20 cellular contexts compared by ENCODE assay signal in genomic region chr3:148958681-148959080, GRCh38. TPM values are rescaled to one million over a fixed set of nuclear protein-coding genes. Genes with fewer than 3 reads are reported as not detected.
DNase-seq lines count a peak whose midpoint lies in the region; ATAC-seq, FAIRE-seq and TF ChIP-seq lines count a peak whose summit lies in the region.
"Had no signal": no experiment of that assay in that cellular context is flagged by ENCODE, and none has a peak within 500 bp of the region (broad histone marks: within the 10 kb centered on the region; RNA-seq: fewer than 3 reads in every experiment).

No MANE protein-coding gene starts in this region.

- H3K4me2 ChIP-seq in HepG2 (ENCODE audit: low read depth, low read length) (no peak overlapping the region), endothelial cell of umbilical vein (ENCODE audit: insufficient read depth, low read length) (no peak overlapping the region), mesenchymal stem cell (ENCODE audit: low read length, poor library complexity, severe bottlenecking) (no peak overlapping the region)
- H3K4me2 ChIP-seq: GM23338 had no signal

- no peaks in the 10 kb centered on the region for H3K9me1 ChIP-seq in endothelial cell of umbilical vein (replicated peaks; ENCODE audit: control insufficient read depth, extremely low read depth, insufficient read depth, low read length)

- H3K4me1 ChIP-seq in HepG2 (ENCODE audit: insufficient read depth, low read length) = peaks cover 35% of the 10 kb centered on the region
- no peaks in the 10 kb centered on the region for H3K4me1 ChIP-seq in right lobe of liver
- H3K4me1 ChIP-seq in endothelial cell of umbilical vein (ENCODE audit: control insufficient read depth, extremely low read depth, insufficient read depth, low read length) = peaks cover 6% of the 10 kb centered on the region
- H3K4me1 ChIP-seq in mesenchymal stem cell (ENCODE audit: control insufficient read depth, insufficient read depth, low read depth, low read length) = peaks cover 5% of the 10 kb centered on the region

- TF ChIP-seq POLR2A in HepG2 (IDR thresholded peaks at IDR 0.05; ENCODE audit: insufficient read depth in 1 of 2, low read depth in 2 of 2, low read length in 2 of 2) = no peak
- TF ChIP-seq POLR2A in right lobe of liver (IDR thresholded peaks at IDR 0.05) = no peak
- no peak for TF ChIP-seq POLR2A in endothelial cell of umbilical vein (IDR thresholded peaks at IDR 0.05; ENCODE audit: low read depth, low read length)

- in situ Hi-C loops in HepG2 (cut with HindIII; ENCODE audit: extremely low pct_ligation_motif_present, low pct_unique_long_range_greater_than_20kb) = loop anchor here (5.0 to 10.0 kb wide), 3 partner anchors 156 to 526 kb away; no protein-coding TSS in a partner anchor

- ATAC-seq in HepG2 (no peak), right lobe of liver (no peak)
- ATAC-seq: GM23338 had no signal

- no peak overlapping the region for H3K14ac ChIP-seq in mesenchymal stem cell (ENCODE audit: low read length in 2 of 2)

- H3K79me1 ChIP-seq in mesenchymal stem cell (replicated peaks; ENCODE audit: low read length, poor library complexity, severe bottlenecking) = no peaks in the 10 kb centered on the region

- H3K27ac ChIP-seq in HepG2 (ENCODE audit: extremely low read length, insufficient read depth, low read length) (no peak overlapping the region), right lobe of liver (no peak overlapping the region), endothelial cell of umbilical vein (ENCODE audit: insufficient read depth, low read depth, low read length) (no peak overlapping the region), mesenchymal stem cell (ENCODE audit: low read length, poor library complexity, severe bottlenecking) (no peak overlapping the region)

- H2AK5ac ChIP-seq in mesenchymal stem cell (ENCODE audit: low read length, severe bottlenecking) = no peak overlapping the region

- BruUV-seq in HepG2 (replicated peaks; lab: Mats Ljungman, UMichigan) (no TSS peak), endothelial cell of umbilical vein (replicated peaks; lab: Mats Ljungman, UMichigan) (no TSS peak)

- dilution Hi-C loops in endothelial cell of umbilical vein (cut with MboI; ENCODE audit: extremely low pct_ligation_motif_present, low sequenced_read_pairs) = no loop called here

- no peak for TF ChIP-seq RAD21 in HepG2 (CRISPR knock-in tag; IDR thresholded peaks at IDR 0.05)

- H3K9ac ChIP-seq in HepG2 (ENCODE audit: insufficient read depth, low read depth, low read length) = no peak overlapping the region
- H3K9ac ChIP-seq in endothelial cell of umbilical vein (replicated peaks; ENCODE audit: extremely low read depth, insufficient read depth, low read length) = no peak overlapping the region
- H3K9ac ChIP-seq in mesenchymal stem cell (ENCODE audit: low read length) = no peak overlapping the region

- DNase-seq in HepG2 (ENCODE audit: low spot score) (no peak), right lobe of liver (no peak), endothelial cell of umbilical vein (ENCODE audit: low read depth, low spot score) (peak; percentile 24), mesenchymal stem cell (peak; percentile 21), germinal center (ENCODE audit: low spot score) (no peak), amniotic stem cell (lab: John Stamatoyannopoulos, UW) (no peak)
- DNase-seq in activated naive CD4-positive, alpha-beta T cell treated with anti-CD3 and anti-CD28 coated beads, Interleukin-2, amount 50 U/mL, for 16 hours = no peak
- DNase-seq: ACHN; BE2C; C1 segment of cervical spinal cord; Caco-2; CD4-positive, alpha-beta T cell; DMS79 treated with DMSO at 0.1 percent for 48 hours; GF-D8; HCEC 1CT had no signal

- no peak overlapping the region for H4K91ac ChIP-seq in mesenchymal stem cell (ENCODE audit: low read length)

- no peak overlapping the region for H2BK120ac ChIP-seq in mesenchymal stem cell (ENCODE audit: low read depth, low read length)

- POLR2A ChIA-PET in HepG2 (lab: Yijun Ruan, JAX) (no interaction called here), endothelial cell of umbilical vein (lab: Charles Lee) (no interaction called here)

- H3K9me3 ChIP-seq in HepG2 (ENCODE audit: low read length) (no peaks in the 10 kb centered on the region), right lobe of liver (no peaks in the 10 kb centered on the region), endothelial cell of umbilical vein (replicated peaks; ENCODE audit: control insufficient read depth, insufficient read depth, low read length) (no peaks in the 10 kb centered on the region), mesenchymal stem cell (ENCODE audit: control insufficient read depth, low read length) (no peaks in the 10 kb centered on the region)
- H3K9me3 ChIP-seq: BE2C, Caco-2 had no signal

- CTCF ChIA-PET in HepG2 (lab: Yijun Ruan, JAX; ENCODE audit: low intra/inter-chr PET ratio, low total read pairs) (interaction anchor here (1.5 kb wide), 1 partner anchor 314 kb away, joined by 3 read pairs; no protein-coding TSS in a partner anchor), endothelial cell of umbilical vein (lab: Charles Lee) (interaction anchor here (1.4 kb wide), 1 partner anchor 162 kb away, joined by 5 read pairs; no protein-coding TSS in a partner anchor)

- H3K79me2 ChIP-seq in HepG2 (ENCODE audit: insufficient read depth, low read length) (no peaks in the 10 kb centered on the region), endothelial cell of umbilical vein (ENCODE audit: control insufficient read depth, insufficient read depth, low read length) (no peaks in the 10 kb centered on the region)

- no peak overlapping the region for H2BK12ac ChIP-seq in mesenchymal stem cell (ENCODE audit: low read length in 2 of 2)

- no peak overlapping the region for H2AFZ ChIP-seq in HepG2 (ENCODE audit: low read length)
- H2AFZ ChIP-seq in endothelial cell of umbilical vein (ENCODE audit: low read depth, low read length) = no peak overlapping the region
- H2AFZ ChIP-seq in mesenchymal stem cell (ENCODE audit: low read depth, low read length) = no peak overlapping the region

- H3K18ac ChIP-seq in mesenchymal stem cell (ENCODE audit: low read depth in 1 of 2, low read length in 2 of 2) = no peak overlapping the region

- no peak overlapping the region for H3K4me3 ChIP-seq in HepG2 (replicated peaks in 1 of 3; ENCODE audit: insufficient read depth in 1 of 3, low read depth in 2 of 3, low read length in 3 of 3)
- H3K4me3 ChIP-seq in right lobe of liver = no peak overlapping the region
- H3K4me3 ChIP-seq in endothelial cell of umbilical vein (replicated peaks in 1 of 3; ENCODE audit: insufficient read depth in 1 of 3, low read depth in 1 of 3, low read length in 3 of 3) = no peak overlapping the region
- no peak overlapping the region for H3K4me3 ChIP-seq in mesenchymal stem cell (ENCODE audit: insufficient read depth in 1 of 2, low read depth in 1 of 2, low read length in 2 of 2)
- H3K4me3 ChIP-seq: GM23338 had no signal

- H2BK5ac ChIP-seq in mesenchymal stem cell (ENCODE audit: low read depth, low read length, poor library complexity, severe bottlenecking) = no peak overlapping the region

- no peak overlapping the region for H4K8ac ChIP-seq in mesenchymal stem cell (ENCODE audit: low read length)

- H4K20me1 ChIP-seq in HepG2 (ENCODE audit: insufficient read depth, low read length) (no peaks in the 10 kb centered on the region), endothelial cell of umbilical vein (replicated peaks; ENCODE audit: control insufficient read depth, extremely low read depth, insufficient read depth, low read length) (no peaks in the 10 kb centered on the region)

- no peak overlapping the region for H3K4ac ChIP-seq in mesenchymal stem cell (ENCODE audit: low read depth in 1 of 2, low read length in 2 of 2)

- H3K36me3 ChIP-seq in HepG2 (replicated peaks in 1 of 2; ENCODE audit: control insufficient read depth in 1 of 2, insufficient read depth in 2 of 2, low read length in 2 of 2) (no peaks in the 10 kb centered on the region), right lobe of liver (no peaks in the 10 kb centered on the region), endothelial cell of umbilical vein (ENCODE audit: control insufficient read depth in 2 of 2, extremely low read depth in 1 of 2, insufficient read depth in 2 of 2, low read length in 2 of 2) (no peaks in the 10 kb centered on the region), mesenchymal stem cell (ENCODE audit: control insufficient read depth in 1 of 2, insufficient read depth in 2 of 2, low read depth in 1 of 2, low read length in 2 of 2) (no peaks in the 10 kb centered on the region)
- H3K36me3 ChIP-seq: BE2C had no signal

- TF ChIP-seq EP300 in HepG2 (IDR thresholded peaks at IDR 0.05; ENCODE audit: low read depth in 2 of 2, low read length in 2 of 2) (no peak), HepG2 (CRISPR knock-in tag; IDR thresholded peaks at IDR 0.05; ENCODE audit: borderline replicate concordance) (no peak)

- WGBS in HepG2 (ENCODE audit: low lambda C conversion rate) = 0% methylated on average over 1 of the region's 1 CpG
- WGBS in right lobe of liver (ENCODE audit: insufficient coverage, low coverage, low lambda C conversion rate, missing lambda C conversion rate) = 48% methylated on average over 1 of the region's 1 CpG
- no CpG with 5 or more reads among the region's 1 CpG for WGBS in mesenchymal stem cell

- no peak overlapping the region for H3K23ac ChIP-seq in mesenchymal stem cell (ENCODE audit: low read length in 2 of 2)

- H3K27me3 ChIP-seq in HepG2 (ENCODE audit: control insufficient read depth in 1 of 2, insufficient read depth in 2 of 2, low read length in 2 of 2) (peaks cover 0 to 2% of the 10 kb centered on the region in 2 experiments; a peak in 1 of 5 replicates), right lobe of liver (no peaks in the 10 kb centered on the region), endothelial cell of umbilical vein (ENCODE audit: control insufficient read depth in 2 of 2, insufficient read depth in 2 of 2, low read length in 2 of 2) (no peaks in the 10 kb centered on the region), mesenchymal stem cell (ENCODE audit: control insufficient read depth in 1 of 2, insufficient read depth in 1 of 2, low read length in 2 of 2) (no peaks in the 10 kb centered on the region)
- H3K27me3 ChIP-seq: BE2C had no signal

- intact Hi-C loops in HepG2 (cut with micrococcal nuclease; ENCODE audit: unreplicated experiment) (loop anchor here (5.0 to 10.0 kb wide), 4 partner anchors 76 to 516 kb away; partner anchors contain the start of genes HLTF, TM4SF18 and TM4SF4), right lobe of liver (cut with DNase I) (no loop called here), endothelial cell of umbilical vein (cut with micrococcal nuclease) (loop anchor here (10.0 kb wide), 2 partner anchors 126 to 416 kb away; partner anchors contain the start of genes HLTF and TM4SF1)

- H2BK15ac ChIP-seq in mesenchymal stem cell (ENCODE audit: low read depth, poor library complexity, severe bottlenecking) = no peak overlapping the region

- TF ChIP-seq CTCF in HepG2 (CRISPR knock-in tag; IDR thresholded peaks at IDR 0.05) (no peak), right lobe of liver (IDR thresholded peaks at IDR 0.05) (no peak), endothelial cell of umbilical vein (IDR thresholded peaks at IDR 0.05; ENCODE audit: extremely low read depth in 1 of 2, insufficient read depth in 1 of 2, low read depth in 1 of 2, low read length in 2 of 2) (no peak)

- FAIRE-seq in HepG2 (lab: Jason Lieb, UNC) (no peak), endothelial cell of umbilical vein (lab: Jason Lieb, UNC) (no peak)
- FAIRE-seq: A204.1, D721Med, H54, HTR-8/SVneo had no signal

RNA-seq across cellular contexts. Expression of gene GYG1, which starts 32.7 kb away (rescaled TPM):
- total RNA-seq in HepG2 (2016; rRNA removed; fragmentation: Illumina TruSeq; extraction: Trizol) = 28.1 and 52.1 TPM in 2 replicates
- 29.8 and 30.1 TPM in 2 replicates for total RNA-seq in HepG2 (2016; cell fraction: cytosol; rRNA removed; fragmentation: Illumina TruSeq; extraction: Trizol; ENCODE audit: low read depth)
- 29.9 and 49.6 TPM in 2 replicates for total RNA-seq in HepG2 (2016; cell fraction: insoluble cytoplasmic fraction; rRNA removed; fragmentation: Illumina TruSeq; extraction: Trizol)
- total RNA-seq in HepG2 (2016; cell fraction: membrane; rRNA removed; fragmentation: Illumina TruSeq; extraction: Trizol) = 48.6 and 49.9 TPM in 2 replicates
- total RNA-seq in HepG2 (2016; cell fraction: nucleus; rRNA removed; fragmentation: Illumina TruSeq; extraction: Trizol) = 19.3 and 23.2 TPM in 2 replicates
- polyA plus RNA-seq in HepG2 (2011; rRNA removed) = 12.6 and 15.7 TPM in 2 replicates
- polyA plus RNA-seq in HepG2 (2011; cell fraction: cytosol; rRNA removed) = 12.4 and 14.4 TPM in 2 replicates
- 6.8 and 22.5 TPM in 2 replicates for polyA plus RNA-seq in HepG2 (2011; cell fraction: nucleus; rRNA removed)
- polyA plus RNA-seq in HepG2 (2012) = 25.0 and 29.0 TPM in 2 replicates
- 37.1 and 42.6 TPM in 2 replicates for polyA plus RNA-seq in HepG2 (2016; cell fraction: cytosol; fragmentation: Illumina TruSeq; extraction: Trizol; ENCODE audit: low read depth)
- polyA plus RNA-seq in HepG2 (2016; cell fraction: insoluble cytoplasmic fraction; fragmentation: Illumina TruSeq; extraction: Trizol; ENCODE audit: low read depth) = 61.5 and 63.2 TPM in 2 replicates
- polyA plus RNA-seq in HepG2 (2016; cell fraction: membrane; fragmentation: Illumina TruSeq; extraction: Trizol; ENCODE audit: low read depth) = 44.2 and 46.2 TPM in 2 replicates
- polyA plus RNA-seq in HepG2 (2016; cell fraction: nucleus; fragmentation: Illumina TruSeq; extraction: Trizol; ENCODE audit: insufficient read depth, low read depth) = 28.3 and 28.8 TPM in 2 replicates
- 20.7 and 24.7 TPM in 2 replicates for polyA minus RNA-seq in HepG2 (2011; rRNA and poly(A)+ RNA removed; ENCODE audit: low replicate concordance)
- polyA minus RNA-seq in HepG2 (2011; cell fraction: cytosol; rRNA and poly(A)+ RNA removed) = 20.1 and 21.1 TPM in 2 replicates
- 16.4 and 23.9 TPM in 2 replicates for polyA minus RNA-seq in HepG2 (2011; cell fraction: nucleus; rRNA and poly(A)+ RNA removed)
- total RNA-seq in right lobe of liver = 10 to 100 TPM in 3 of 6 experiments, 1 to 10 TPM in 3; 6.6 to 16.3 (median 10.3) TPM
- total RNA-seq in endothelial cell of umbilical vein = 46.8 and 58.5 TPM in 2 replicates
- 24.7 and 25.2 TPM in 2 replicates for polyA plus RNA-seq in endothelial cell of umbilical vein
- 35.9 and 39.5 TPM in 2 replicates for polyA plus RNA-seq in endothelial cell of umbilical vein (2011; cell fraction: cytosol; rRNA removed)
- polyA plus RNA-seq in endothelial cell of umbilical vein (2011; cell fraction: nucleus; rRNA removed) = 22.7 and 23.8 TPM in 2 replicates
- polyA plus RNA-seq in endothelial cell of umbilical vein (2012) = 61.6 and 75.7 TPM in 2 replicates
- 33.9 and 38.7 TPM in 2 replicates for polyA minus RNA-seq in endothelial cell of umbilical vein
- polyA minus RNA-seq in endothelial cell of umbilical vein (2011; cell fraction: cytosol; rRNA and poly(A)+ RNA removed) = 22.1 TPM
- polyA minus RNA-seq in endothelial cell of umbilical vein (2011; cell fraction: nucleus; rRNA and poly(A)+ RNA removed) = 21.8 and 38.1 TPM in 2 replicates
- 59.2 TPM for polyA plus RNA-seq in mesenchymal stem cell (2013, experiment 1 of 2)
- 59.2 TPM for polyA plus RNA-seq in mesenchymal stem cell (2013, experiment 2 of 2)

Comparison
In these comparisons a context has a peak if more than half of its experiments do, and no peak if none do; other contexts are left out.
1. intact Hi-C loops: an anchor here in HepG2 (5.0 to 10.0 kb wide) and endothelial cell of umbilical vein (10.0 kb wide); none called in right lobe of liver.
2. DNase-seq: peak in endothelial cell of umbilical vein (single experiment) and mesenchymal stem cell (single experiment); none in HepG2 (single experiment), right lobe of liver (0 of 3), activated naive CD4-positive, alpha-beta T cell treated with anti-CD3 and anti-CD28 coated beads, Interleukin-2, amount 50 U/mL, for 16 hours (single experiment), germinal center (single experiment) and amniotic stem cell (single experiment).